In genomic region chr21:14479387-14479786, GRCh38 we compare ENCODE assay signal across 20 cellular contexts.
A peak's percentile ranks its signal among the peaks of the same experiment; 100 is the strongest.
DNase-seq lines count a peak whose midpoint lies in the region; ATAC-seq, FAIRE-seq and TF ChIP-seq lines count a peak whose summit lies in the region.
"Had no signal": no experiment of that assay in that cellular context is flagged by ENCODE, and none has a peak within 500 bp of the region (broad histone marks: within the 10 kb centered on the region; RNA-seq: fewer than 3 reads in every experiment).

No MANE protein-coding gene starts in this region.

- H3K4me3 ChIP-seq in neutrophil (ENCODE audit: low read depth in 1 of 2, low read length in 1 of 2) (no peak overlapping the region), esophagus muscularis mucosa (no peak overlapping the region), smooth muscle cell (no peak overlapping the region)
- H3K4me3 ChIP-seq: GM23338, Peyer's patch had no signal

- H3K9me3 ChIP-seq in neutrophil (no peaks in the 10 kb centered on the region), esophagus muscularis mucosa (no peaks in the 10 kb centered on the region), smooth muscle cell (replicated peaks; ENCODE audit: low read depth) (no peaks in the 10 kb centered on the region)
- H3K9me3 ChIP-seq: Peyer's patch had no signal

- H3K36me3 ChIP-seq in neutrophil = no peaks in the 10 kb centered on the region
- H3K36me3 ChIP-seq in esophagus muscularis mucosa = no peaks in the 10 kb centered on the region
- H3K36me3 ChIP-seq in smooth muscle cell (ENCODE audit: low read depth) = no peaks in the 10 kb centered on the region
- H3K36me3 ChIP-seq: Peyer's patch had no signal

- no peak overlapping the region for H3K4me3 Mint-ChIP-seq in activated T-cell treated with anti-CD3 and anti-CD28 coated beads, Interleukin-2, amount 50 U/mL, for 72 hours
- no peak overlapping the region for H3K4me3 Mint-ChIP-seq in activated naive CD8-positive, alpha-beta T cell treated with anti-CD3 and anti-CD28 coated beads, Interleukin-2, amount 10 ng/mL, durations not matched to agents 7 days and 5 days
- H3K4me3 Mint-ChIP-seq: CD4-positive, alpha-beta T cell; GM23338; HFFc6 had no signal

- H3K9me3 Mint-ChIP-seq in activated T-cell treated with anti-CD3 and anti-CD28 coated beads, Interleukin-2, amount 50 U/mL, for 72 hours = peaks cover 0 to under 1% of the 10 kb centered on the region in 2 donors
- peaks cover 9% of the 10 kb centered on the region for H3K9me3 Mint-ChIP-seq in activated naive CD8-positive, alpha-beta T cell treated with anti-CD3 and anti-CD28 coated beads, Interleukin-2, amount 10 ng/mL, durations not matched to agents 7 days and 5 days
- H3K9me3 Mint-ChIP-seq: CD4-positive, alpha-beta T cell; GM23338 had no signal

- no peak overlapping the region for H3K9ac ChIP-seq in smooth muscle cell (ENCODE audit: low read depth)

- no peak for ATAC-seq in activated T-cell treated with anti-CD3 and anti-CD28 coated beads, Interleukin-2, amount 50 U/mL, for 72 hours (replicated peaks in 1 of 2)
- ATAC-seq in activated naive CD8-positive, alpha-beta T cell treated with anti-CD3 and anti-CD28 coated beads, Interleukin-2, amount 10 ng/mL, durations not matched to agents 7 days and 5 days (ENCODE audit: low read depth) = no peak
- ATAC-seq in foreskin keratinocyte = no peak
- ATAC-seq: GM23338 had no signal

- TF ChIP-seq EP300 in esophagus muscularis mucosa (IDR thresholded peaks at IDR 0.05) = no peak

- no peak for DNase-seq in activated T-cell treated with anti-CD3 and anti-CD28 coated beads, Interleukin-2, amount 50 U/mL, for 72 hours
- no peak for DNase-seq in activated T-cell treated with anti-CD3 and anti-CD28 coated beads, Interleukin-2, amount 50 U/mL, for 1 hour
- DNase-seq in GM19239 (ENCODE audit: insufficient read length, low spot score) (no peak), esophagus muscularis mucosa (ENCODE audit: extremely low spot score) (no peak), smooth muscle cell (lab: John Stamatoyannopoulos, UW; ENCODE audit: unreplicated experiment) (no peak), foreskin keratinocyte (no peak)
- no peak for DNase-seq in activated naive CD8-positive, alpha-beta T cell treated with anti-CD3 and anti-CD28 coated beads, Interleukin-2, amount 10 ng/mL, durations not matched to agents 7 days and 5 days
- DNase-seq: Calu3; CD4-positive, alpha-beta T cell; DND-41; GDM1; HFFc6; NCI-H1436; NCI-H2081; NCI-H524; Peyer's patch had no signal

- no peak for TF ChIP-seq POLR2A in esophagus muscularis mucosa (IDR thresholded peaks at IDR 0.05; ENCODE audit: low read depth)

- peak overlapping the region; percentile 6 for H3K27ac Mint-ChIP-seq in activated T-cell treated with anti-CD3 and anti-CD28 coated beads, Interleukin-2, amount 50 U/mL, for 72 hours
- peak overlapping the region; percentile 49 for H3K27ac Mint-ChIP-seq in activated naive CD8-positive, alpha-beta T cell treated with anti-CD3 and anti-CD28 coated beads, Interleukin-2, amount 10 ng/mL, durations not matched to agents 7 days and 5 days
- H3K27ac Mint-ChIP-seq: CD4-positive, alpha-beta T cell; GM23338; HFFc6 had no signal

- H3K27me3 ChIP-seq in neutrophil (no peaks in the 10 kb centered on the region), esophagus muscularis mucosa (no peaks in the 10 kb centered on the region), smooth muscle cell (ENCODE audit: low read depth) (no peaks in the 10 kb centered on the region), foreskin keratinocyte (no peaks in the 10 kb centered on the region)
- H3K27me3 ChIP-seq: Peyer's patch had no signal

- FAIRE-seq in GM19239 (lab: Jason Lieb, UNC) = peak; percentile 23
- FAIRE-seq: GM12892, HTR-8/SVneo had no signal

- H3K27ac ChIP-seq in neutrophil = peak overlapping the region; percentile 95
- H3K27ac ChIP-seq in esophagus muscularis mucosa (replicated peaks in 1 of 4) = no peak overlapping the region
- H3K27ac ChIP-seq in smooth muscle cell (ENCODE audit: low read depth) = no peak overlapping the region
- no peak overlapping the region for H3K27ac ChIP-seq in foreskin keratinocyte
- H3K27ac ChIP-seq: Peyer's patch had no signal

- no peaks in the 10 kb centered on the region for H4K20me1 ChIP-seq in smooth muscle cell (ENCODE audit: low read depth)

- POLR2A ChIA-PET in activated naive CD8-positive, alpha-beta T cell treated with anti-CD3 and anti-CD28 coated beads, Interleukin-2, amount 10 ng/mL, durations not matched to agents 7 days and 5 days (lab: Charles Lee) = no interaction called here

- H3K4me1 Mint-ChIP-seq in activated T-cell treated with anti-CD3 and anti-CD28 coated beads, Interleukin-2, amount 50 U/mL, for 72 hours (ENCODE audit: low read depth) = peaks cover 54% of the 10 kb centered on the region
- H3K4me1 Mint-ChIP-seq in activated naive CD8-positive, alpha-beta T cell treated with anti-CD3 and anti-CD28 coated beads, Interleukin-2, amount 10 ng/mL, durations not matched to agents 7 days and 5 days = peaks cover 45% of the 10 kb centered on the region

- WGBS in esophagus muscularis mucosa = 87% methylated on average over 1 of the region's 1 CpG
- 95% methylated on average over 1 of the region's 1 CpG for WGBS in smooth muscle cell (ENCODE audit: low lambda C conversion rate)

- peaks cover 5 to 7% of the 10 kb centered on the region in 2 donors for H3K36me3 Mint-ChIP-seq in activated T-cell treated with anti-CD3 and anti-CD28 coated beads, Interleukin-2, amount 50 U/mL, for 72 hours (ENCODE audit: insufficient read depth in 2 of 2)
- peaks cover 46% of the 10 kb centered on the region for H3K36me3 Mint-ChIP-seq in activated naive CD8-positive, alpha-beta T cell treated with anti-CD3 and anti-CD28 coated beads, Interleukin-2, amount 10 ng/mL, durations not matched to agents 7 days and 5 days

- no peak overlapping the region for H2AFZ ChIP-seq in smooth muscle cell (ENCODE audit: low read depth)
- H2AFZ ChIP-seq: GM23338 had no signal

- H3K4me2 ChIP-seq in smooth muscle cell = no peak overlapping the region
- H3K4me2 ChIP-seq: GM23338 had no signal

- no peaks in the 10 kb centered on the region for H3F3A ChIP-seq in smooth muscle cell (ENCODE audit: low read depth)

- peaks cover 61 to 70% of the 10 kb centered on the region in 2 experiments for H3K4me1 ChIP-seq in neutrophil (ENCODE audit: control insufficient read depth in 1 of 2, insufficient read depth in 1 of 2, low read depth in 1 of 2, low read length in 1 of 2)
- H3K4me1 ChIP-seq in esophagus muscularis mucosa = peaks cover 0 to 20% (median 2%) of the 10 kb centered on the region in 4 donors
- H3K4me1 ChIP-seq in smooth muscle cell (ENCODE audit: low read depth) = no peaks in the 10 kb centered on the region
- H3K4me1 ChIP-seq in foreskin keratinocyte = no peaks in the 10 kb centered on the region
- H3K4me1 ChIP-seq: Peyer's patch had no signal

- intact Hi-C loops in esophagus muscularis mucosa (cut with DNase I) = no loop called here

- no peak for TF ChIP-seq CTCF in neutrophil (IDR thresholded peaks at IDR 0.05)
- no peak for TF ChIP-seq CTCF in esophagus muscularis mucosa (IDR thresholded peaks at IDR 0.05)
- TF ChIP-seq CTCF in smooth muscle cell (IDR thresholded peaks at IDR 0.05; ENCODE audit: borderline replicate concordance, insufficient read depth, poor library complexity, severe bottlenecking) = no peak
- TF ChIP-seq CTCF in foreskin keratinocyte (conservative IDR thresholded peaks at IDR 0.05) = no peak

- no peaks in the 10 kb centered on the region for H3K27me3 Mint-ChIP-seq in activated T-cell treated with anti-CD3 and anti-CD28 coated beads, Interleukin-2, amount 50 U/mL, for 72 hours (ENCODE audit: low read depth)
- H3K27me3 Mint-ChIP-seq in activated naive CD8-positive, alpha-beta T cell treated with anti-CD3 and anti-CD28 coated beads, Interleukin-2, amount 10 ng/mL, durations not matched to agents 7 days and 5 days = no peaks in the 10 kb centered on the region
- H3K27me3 Mint-ChIP-seq: CD4-positive, alpha-beta T cell had no signal

- no peaks in the 10 kb centered on the region for H3K79me2 ChIP-seq in smooth muscle cell (ENCODE audit: low read depth)
